In genomic region chr6:69584913-69585729, GRCh38 we compare ENCODE assay signal across 9 cellular contexts.
DNase-seq lines count a peak whose midpoint lies in the region; ATAC-seq and TF ChIP-seq lines count a peak whose summit lies in the region.
"Had no signal": no experiment of that assay in that cellular context is flagged by ENCODE, and none has a peak within 500 bp of the region (broad histone marks: within the 10 kb centered on the region; RNA-seq: fewer than 3 reads in every experiment).

No MANE protein-coding gene starts in this region.

- POLR2A ChIA-PET in BJ (lab: Charles Lee): no interaction called here

- H3K27me3 ChIP-seq in BJ (ENCODE audit: control insufficient read depth, insufficient read depth, low read length) (no peaks in the 10 kb centered on the region), SU-DHL-6 (ENCODE audit: low read length) (no peaks in the 10 kb centered on the region), osteoblast (ENCODE audit: insufficient read depth, low read length) (no peaks in the 10 kb centered on the region)

- H3K36me3 ChIP-seq in BJ (ENCODE audit: control insufficient read depth, insufficient read depth, low read length) (no peaks in the 10 kb centered on the region), SU-DHL-6 (ENCODE audit: low read length) (no peaks in the 10 kb centered on the region), osteoblast (ENCODE audit: insufficient read depth, low read length) (no peaks in the 10 kb centered on the region)

- H3K36me3 Mint-ChIP-seq in activated T-helper 1 cell treated with anti-CD3 and anti-CD28 coated beads, Interleukin-12 subunit alpha, Interleukin-12 subunit beta, Interleukin-2, Interleukin-4 antibody, amounts not matched to agents 30 ng/mL and 10 ng/mL and 1 ng/mL, durations not matched to agents 14 hours and 24 hours and 36 hours (ENCODE audit: low read depth): no peaks in the 10 kb centered on the region

- no peak overlapping the region for H3K27ac ChIP-seq in SU-DHL-6 (ENCODE audit: low read depth, low read length)
- peak overlapping the region; percentile 39 for H3K27ac ChIP-seq in osteoblast (ENCODE audit: low read depth, low read length)

- H3K9me2 ChIP-seq in SU-DHL-6 (replicated peaks; ENCODE audit: insufficient read depth, low read length): no peaks in the 10 kb centered on the region

- H3K9me3 ChIP-seq in SU-DHL-6 (ENCODE audit: insufficient read depth, low read length) (no peaks in the 10 kb centered on the region), osteoblast (ENCODE audit: low read depth, low read length) (no peaks in the 10 kb centered on the region)

- ATAC-seq in GM18909 (IDR thresholded peaks at IDR 0.05; ENCODE audit: poor library complexity, unreplicated experiment) (peak; percentile 92), HG03097 (IDR thresholded peaks at IDR 0.05; ENCODE audit: low FRiP score, unreplicated experiment) (peak; percentile 90)

- no peaks in the 10 kb centered on the region for H4K20me1 ChIP-seq in SU-DHL-6 (ENCODE audit: low read depth, low read length)
- H4K20me1 ChIP-seq in osteoblast (ENCODE audit: insufficient read depth, low read length): no peaks in the 10 kb centered on the region

- CTCF ChIA-PET in BJ (lab: Yijun Ruan, JAX): no interaction called here

- H3K79me2 ChIP-seq in SU-DHL-6 (ENCODE audit: insufficient read depth, low read length): no peaks in the 10 kb centered on the region
- no peaks in the 10 kb centered on the region for H3K79me2 ChIP-seq in osteoblast (ENCODE audit: insufficient read depth, low read length)

- H2AFZ ChIP-seq in SU-DHL-6 (ENCODE audit: low read depth, low read length, severe bottlenecking) (peak overlapping the region; percentile 46), osteoblast (ENCODE audit: low read length) (no peak overlapping the region)

- peaks cover 12% of the 10 kb centered on the region for H3K4me1 Mint-ChIP-seq in activated T-helper 1 cell treated with anti-CD3 and anti-CD28 coated beads, Interleukin-12 subunit alpha, Interleukin-12 subunit beta, Interleukin-2, Interleukin-4 antibody, amounts not matched to agents 30 ng/mL and 10 ng/mL and 1 ng/mL, durations not matched to agents 14 hours and 24 hours and 36 hours (ENCODE audit: low read depth)

- intact Hi-C loops in activated T-helper 1 cell treated with anti-CD3 and anti-CD28 coated beads, Interleukin-12 subunit alpha, Interleukin-12 subunit beta, Interleukin-2, Interleukin-4 antibody, amounts not matched to agents 30 ng/mL and 10 ng/mL and 1 ng/mL, durations not matched to agents 14 hours and 24 hours and 36 hours (cut with micrococcal nuclease): no loop called here

- no peak overlapping the region for H3K4me3 ChIP-seq in BJ (ENCODE audit: low read depth, low read length)
- H3K4me3 ChIP-seq in SU-DHL-6 (ENCODE audit: insufficient read depth, low read length, poor library complexity, severe bottlenecking): no peak overlapping the region
- no peak overlapping the region for H3K4me3 ChIP-seq in osteoblast (ENCODE audit: insufficient read depth, low read length)

- H3K27me3 Mint-ChIP-seq in activated T-helper 1 cell treated with anti-CD3 and anti-CD28 coated beads, Interleukin-12 subunit alpha, Interleukin-12 subunit beta, Interleukin-2, Interleukin-4 antibody, amounts not matched to agents 30 ng/mL and 10 ng/mL and 1 ng/mL, durations not matched to agents 14 hours and 24 hours and 36 hours (ENCODE audit: insufficient read depth): peaks cover 16% of the 10 kb centered on the region

- H3K27ac Mint-ChIP-seq in activated T-helper 1 cell treated with anti-CD3 and anti-CD28 coated beads, Interleukin-12 subunit alpha, Interleukin-12 subunit beta, Interleukin-2, Interleukin-4 antibody, amounts not matched to agents 30 ng/mL and 10 ng/mL and 1 ng/mL, durations not matched to agents 14 hours and 24 hours and 36 hours: no peak overlapping the region

- no peak overlapping the region for H3K4me2 ChIP-seq in SU-DHL-6 (ENCODE audit: low read depth, low read length, poor library complexity, severe bottlenecking)
- H3K4me2 ChIP-seq in osteoblast (ENCODE audit: insufficient read depth, low read length): no peak overlapping the region

- no peak overlapping the region for H3K4me3 Mint-ChIP-seq in activated T-helper 1 cell treated with anti-CD3 and anti-CD28 coated beads, Interleukin-12 subunit alpha, Interleukin-12 subunit beta, Interleukin-2, Interleukin-4 antibody, amounts not matched to agents 30 ng/mL and 10 ng/mL and 1 ng/mL, durations not matched to agents 14 hours and 24 hours and 36 hours
- H3K4me3 Mint-ChIP-seq: neural crest cell had no signal

- TF ChIP-seq CTCF in BJ (IDR thresholded peaks at IDR 0.05; ENCODE audit: insufficient read depth, low read depth, low read length) (no peak), SU-DHL-6 (IDR thresholded peaks at IDR 0.05; ENCODE audit: insufficient read depth, low read length, poor library complexity, severe bottlenecking) (no peak), osteoblast (IDR thresholded peaks at IDR 0.05; ENCODE audit: extremely low read depth, low read depth, low read length) (no peak)

- H3F3A ChIP-seq in SU-DHL-6 (ENCODE audit: insufficient read depth): no peaks in the 10 kb centered on the region

- no peaks in the 10 kb centered on the region for H3K4me1 ChIP-seq in osteoblast (ENCODE audit: insufficient read depth, low read length)

- H3K9ac ChIP-seq in SU-DHL-6 (ENCODE audit: low read length): no peak overlapping the region

- peak; percentile 8 for DNase-seq in BJ (ENCODE audit: low read depth)
- DNase-seq in osteoblast (ENCODE audit: insufficient read length, low spot score, missing footprints): no peak
- no peak for DNase-seq in activated T-helper 1 cell treated with anti-CD3 and anti-CD28 coated beads, Interleukin-12 subunit alpha, Interleukin-12 subunit beta, Interleukin-2, Interleukin-4 antibody, amounts not matched to agents 30 ng/mL and 10 ng/mL and 1 ng/mL, durations not matched to agents 14 hours and 24 hours and 36 hours (ENCODE audit: low spot score)
- DNase-seq in activated naive CD4-positive, alpha-beta T cell (lab: John Stamatoyannopoulos, UW): no peak
- DNase-seq in NCI-H774 (lab: John Stamatoyannopoulos, UW): no peak

- no peaks in the 10 kb centered on the region for H3K9me3 Mint-ChIP-seq in activated T-helper 1 cell treated with anti-CD3 and anti-CD28 coated beads, Interleukin-12 subunit alpha, Interleukin-12 subunit beta, Interleukin-2, Interleukin-4 antibody, amounts not matched to agents 30 ng/mL and 10 ng/mL and 1 ng/mL, durations not matched to agents 14 hours and 24 hours and 36 hours
- H3K9me3 Mint-ChIP-seq: neural crest cell had no signal
